Comparison of ENCODE assay signal across 9 cellular contexts in genomic region chr7:127678947-127679346, GRCh38. TPM values are rescaled to one million over a fixed set of nuclear protein-coding genes. Genes with fewer than 3 reads are reported as not detected.
DNase-seq lines count a peak whose midpoint lies in the region; ATAC-seq, FAIRE-seq and TF ChIP-seq lines count a peak whose summit lies in the region.
"Had no signal": no experiment of that assay in that cellular context is flagged by ENCODE, and none has a peak within 500 bp of the region (broad histone marks: within the 10 kb centered on the region; RNA-seq: fewer than 3 reads in every experiment).

No MANE protein-coding gene starts in this region.

- peaks cover 16% of the 10 kb centered on the region for H3K4me1 ChIP-seq in foreskin keratinocyte

- DNase-seq in dedifferentiated amniotic fluid mesenchymal stem cell (ENCODE audit: extremely low spot score) (peak; percentile 30), HTR-8/SVneo (ENCODE audit: insufficient read length, low spot score) (no peak), NCI-H1048 (lab: John Stamatoyannopoulos, UW) (no peak), foreskin keratinocyte (no peak), foreskin melanocyte (no peak)
- DNase-seq: NCI-H1436 had no signal

- ATAC-seq in GM18498 (IDR thresholded peaks at IDR 0.05; ENCODE audit: unreplicated experiment) (peak; percentile 81), GM21381 (IDR thresholded peaks at IDR 0.05; ENCODE audit: unreplicated experiment) (peak; percentile 87), HG03280 (IDR thresholded peaks at IDR 0.05; ENCODE audit: unreplicated experiment) (peak; percentile 82), foreskin keratinocyte (no peak)

- TF ChIP-seq CTCF in foreskin keratinocyte (conservative IDR thresholded peaks at IDR 0.05) = no peak

- H3K27me3 ChIP-seq in foreskin keratinocyte = no peaks in the 10 kb centered on the region

- no peak for FAIRE-seq in HTR-8/SVneo (lab: Jason Lieb, UNC)

- no peak overlapping the region for H3K27ac ChIP-seq in foreskin keratinocyte

RNA-seq across cellular contexts. Expression of gene SND1, which starts 27.0 kb away (rescaled TPM):
- total RNA-seq in foreskin keratinocyte = 188 and 213 TPM in 2 replicates
- 140 and 151 TPM in 2 replicates for polyA plus RNA-seq in foreskin keratinocyte
